8 cellular contexts compared by ENCODE assay signal in genomic region chr3:37492977-37493471, GRCh38. TPM values are rescaled to one million over a fixed set of nuclear protein-coding genes. Genes with fewer than 3 reads are reported as not detected.
DNase-seq lines count a peak whose midpoint lies in the region; ATAC-seq and TF ChIP-seq lines count a peak whose summit lies in the region.

No MANE protein-coding gene starts in this region.

- no peaks in the 10 kb centered on the region for H3F3A ChIP-seq in neural cell (ENCODE audit: insufficient read depth, low read length, poor library complexity, severe bottlenecking)

- H3K4me2 ChIP-seq in DND-41 (ENCODE audit: insufficient read depth, low read length): no peak overlapping the region
- no peak overlapping the region for H3K4me2 ChIP-seq in neural cell (ENCODE audit: low read length)

- no peak for TF ChIP-seq CTCF in DND-41 (IDR thresholded peaks at IDR 0.05; ENCODE audit: borderline replicate concordance, extremely low read depth, low read length, poor library complexity, severe bottlenecking)
- TF ChIP-seq CTCF in breast epithelium (IDR thresholded peaks at IDR 0.05): no peak
- TF ChIP-seq CTCF in neural cell (IDR thresholded peaks at IDR 0.05; ENCODE audit: poor library complexity, severe bottlenecking): no peak
- TF ChIP-seq CTCF in endodermal cell (conservative IDR thresholded peaks at IDR 0.05): no peak

- no peaks in the 10 kb centered on the region for H3K27me3 Mint-ChIP-seq in endodermal cell (ENCODE audit: insufficient read depth)

- peak; percentile 24 for TF ChIP-seq EP300 in neural cell (conservative IDR thresholded peaks at IDR 0.05; ENCODE audit: poor library complexity, severe bottlenecking)

- H2AFZ ChIP-seq in DND-41 (ENCODE audit: low read depth, low read length) (no peak overlapping the region; the same call in 1 of the 2 replicates), neural cell (ENCODE audit: low read depth, low read length) (no peak overlapping the region)

- peaks cover 59% of the 10 kb centered on the region for H3K36me3 Mint-ChIP-seq in endodermal cell (ENCODE audit: low read depth)

- H3K27ac ChIP-seq in DND-41 (ENCODE audit: low read length) (no peak overlapping the region), breast epithelium (peak overlapping the region; percentile 78 to 84), neural cell (ENCODE audit: low read length) (no peak overlapping the region), endodermal cell (ENCODE audit: low read depth, low read length) (no peak overlapping the region)

- no peak overlapping the region for H3K9ac ChIP-seq in DND-41 (ENCODE audit: low read depth, low read length)
- H3K9ac ChIP-seq in neural cell (ENCODE audit: low read length): no peak overlapping the region
- H3K9ac ChIP-seq in endodermal cell (ENCODE audit: extremely low read depth, low read length, poor library complexity, severe bottlenecking): no peak overlapping the region

- no peak for TF ChIP-seq POLR2A in breast epithelium (IDR thresholded peaks at IDR 0.05)

- no peak overlapping the region for H3K27ac Mint-ChIP-seq in endodermal cell

- no peaks in the 10 kb centered on the region for H3K9me2 ChIP-seq in neural cell (ENCODE audit: insufficient read depth, low read length)

- ATAC-seq in DND-41 (ENCODE audit: insufficient read depth, low read depth) (peak; percentile 55; the same call in 1 of the 3 replicates), GM19035 (IDR thresholded peaks at IDR 0.05; ENCODE audit: unreplicated experiment) (no peak), HG02610 (IDR thresholded peaks at IDR 0.05; ENCODE audit: unreplicated experiment) (no peak)

- H3K4me3 ChIP-seq in DND-41 (ENCODE audit: low read depth in 1 of 2, low read length in 2 of 2): no peak overlapping the region
- peak overlapping the region in 1 of 3 donors; percentile 11 for H3K4me3 ChIP-seq in breast epithelium
- H3K4me3 ChIP-seq in neural cell (ENCODE audit: low read length): no peak overlapping the region
- H3K4me3 ChIP-seq in endodermal cell (ENCODE audit: low read length): no peak overlapping the region

- 92 to 100% methylated on average over 2 to 3 of the region's 3 CpGs for WGBS in endodermal cell (ENCODE audit: insufficient coverage in 1 of 2, insufficient read length in 1 of 2), 2 experiments

- H3K9me3 Mint-ChIP-seq in endodermal cell: no peaks in the 10 kb centered on the region

- H3K4me1 Mint-ChIP-seq in endodermal cell: peaks cover 5% of the 10 kb centered on the region

- DNase-seq in DND-41 (no peak), NCI-H128 (lab: John Stamatoyannopoulos, UW; ENCODE audit: unreplicated experiment) (peak; percentile 35), breast epithelium (ENCODE audit: low spot score in 2 of 2) (peak in 1 of 2 donors; percentile 31), endodermal cell (no peak), activated gamma-delta T cell (lab: John Stamatoyannopoulos, UW) (no peak)

- H4K20me1 ChIP-seq in DND-41 (ENCODE audit: insufficient read depth, low read length) (no peaks in the 10 kb centered on the region; the same call in 1 of the 2 replicates), neural cell (ENCODE audit: insufficient read depth) (no peaks in the 10 kb centered on the region)

- peaks cover 7% of the 10 kb centered on the region for H3K27me3 ChIP-seq in DND-41 (ENCODE audit: insufficient read depth, low read length, poor library complexity)
- H3K27me3 ChIP-seq in breast epithelium: no peaks in the 10 kb centered on the region
- peaks cover 3% of the 10 kb centered on the region for H3K27me3 ChIP-seq in neural cell (ENCODE audit: insufficient read depth, low read depth, low read length)
- no peaks in the 10 kb centered on the region for H3K27me3 ChIP-seq in endodermal cell (ENCODE audit: control insufficient read depth, insufficient read depth, low read length, poor library complexity, severe bottlenecking)

- intact Hi-C loops in breast epithelium (cut with DNase I; ENCODE audit: low total_unique reads): no loop called here

- H3K36me3 ChIP-seq in DND-41 (ENCODE audit: insufficient read depth, low read length) (no peaks in the 10 kb centered on the region), breast epithelium (no peaks in the 10 kb centered on the region), neural cell (ENCODE audit: insufficient read depth, low read length) (no peaks in the 10 kb centered on the region), endodermal cell (ENCODE audit: control insufficient read depth, insufficient read depth, low read length) (peaks cover 12% of the 10 kb centered on the region)

- H3K79me2 ChIP-seq in DND-41 (ENCODE audit: insufficient read depth, low read length): no peaks in the 10 kb centered on the region
- no peaks in the 10 kb centered on the region for H3K79me2 ChIP-seq in neural cell (replicated peaks; ENCODE audit: insufficient read depth, low read length)

- H3K4me3 Mint-ChIP-seq in endodermal cell: no peak overlapping the region

- no peak for TF ChIP-seq RAD21 in neural cell (conservative IDR thresholded peaks at IDR 0.05)

- H3K9me3 ChIP-seq in DND-41 (ENCODE audit: insufficient read depth, low read length, severe bottlenecking) (no peaks in the 10 kb centered on the region), breast epithelium (no peaks in the 10 kb centered on the region), neural cell (ENCODE audit: low read length) (no peaks in the 10 kb centered on the region), endodermal cell (ENCODE audit: control insufficient read depth, low read length) (peaks cover 18% of the 10 kb centered on the region)

- H3K4me1 ChIP-seq in DND-41 (ENCODE audit: insufficient read depth, low read length) (no peaks in the 10 kb centered on the region), breast epithelium (peaks cover 14% of the 10 kb centered on the region in 2 donors), endodermal cell (ENCODE audit: control insufficient read depth, insufficient read depth, low read length) (no peaks in the 10 kb centered on the region)

TF ChIP-seq in neural cell, 6 proteins besides CTCF, POLR2A, EP300 and RAD21:
- TF ChIP-seq MXI1 (conservative IDR thresholded peaks at IDR 0.05; ENCODE audit: poor library complexity, severe bottlenecking): no peak
- peak; percentile 29 for TF ChIP-seq POLR2AphosphoS5 (IDR thresholded peaks at IDR 0.05)
- TF ChIP-seq SMC3 (conservative IDR thresholded peaks at IDR 0.05; ENCODE audit: poor library complexity): no peak
TF ChIP-seq in neural cell: peak in this region for 1.

RNA-seq across cellular contexts. Expression of gene ITGA9, which starts 41.1 kb away (rescaled TPM):
- total RNA-seq in breast epithelium: 10 to 100 TPM; 12.1 to 20.3 (median 12.6) TPM
- polyA plus RNA-seq in neural cell: 0.32 and 0.52 TPM in 2 replicates
- 1.6 and 1.9 TPM in 2 replicates for polyA minus RNA-seq in neural cell
- total RNA-seq in endodermal cell: 10 to 100 TPM; 85.8 to 90.7 TPM
- polyA plus RNA-seq in endodermal cell (2013, experiment 1 of 2): 5.6 TPM
- polyA plus RNA-seq in endodermal cell (2013, experiment 2 of 2): 8.2 TPM

Comparison
In these comparisons a context has a peak if more than half of its experiments do, and no peak if none do; other contexts are left out.
1. H3K27ac ChIP-seq: peak in breast epithelium (2 of 2); none in DND-41 (single experiment), neural cell (single experiment) and endodermal cell (single experiment).
2. RNA of gene ITGA9, which starts 41.1 kb away (total RNA-seq): 85.8 to 90.7 TPM in endodermal cell; 12.1 to 20.3 TPM in breast epithelium; every median in the first group is over 4 times any median in the second.